ENCODE assay signal across 11 cellular contexts in genomic region chr20:6140947-6141346, GRCh38. TPM values are rescaled to one million over a fixed set of nuclear protein-coding genes. Genes with fewer than 3 reads are reported as not detected.
DNase-seq lines count a peak whose midpoint lies in the region; ATAC-seq, FAIRE-seq and TF ChIP-seq lines count a peak whose summit lies in the region.
"Had no signal": no experiment of that assay in that cellular context is flagged by ENCODE, and none has a peak within 500 bp of the region (broad histone marks: within the 10 kb centered on the region; RNA-seq: fewer than 3 reads in every experiment).

No MANE protein-coding gene starts in this region.

- H3K9me2 ChIP-seq in OCI-LY1 (ENCODE audit: low read depth, low read length) = no peaks in the 10 kb centered on the region

- no peak overlapping the region for H3K4me2 ChIP-seq in OCI-LY1 (ENCODE audit: low read length)

- H4K20me1 ChIP-seq in OCI-LY1 (ENCODE audit: insufficient read depth, low read length) = no peaks in the 10 kb centered on the region

- TF ChIP-seq CTCF in AG09309 (IDR thresholded peaks at IDR 0.05; ENCODE audit: control insufficient read depth, insufficient read depth, low read depth, low read length, missing control alignments) (peak; percentile 33), OCI-LY1 (IDR thresholded peaks at IDR 0.05; ENCODE audit: low read length) (peak; percentile 42; the same call in 1 of the 2 replicates), fibroblast of the aortic adventitia (IDR thresholded peaks at IDR 0.05; ENCODE audit: insufficient read depth, low read length) (peak; percentile 34)

- ATAC-seq in GM18519 (IDR thresholded peaks at IDR 0.05; ENCODE audit: low FRiP score, unreplicated experiment) (peak; percentile 49), HG03025 (IDR thresholded peaks at IDR 0.05; ENCODE audit: low FRiP score, unreplicated experiment) (no peak)

- TF ChIP-seq POLR2A in GM12891 (IDR thresholded peaks at IDR 0.05; ENCODE audit: low read depth, low read length) = no peak

- no peak overlapping the region for H3K9ac ChIP-seq in OCI-LY1 (ENCODE audit: low read length)

- H3K4me3 ChIP-seq in AG09309 (ENCODE audit: control insufficient read depth, low read depth, low read length) (no peak overlapping the region), OCI-LY1 (ENCODE audit: low read depth, low read length, poor library complexity, severe bottlenecking) (no peak overlapping the region), fibroblast of the aortic adventitia (ENCODE audit: low read depth, low read length) (no peak overlapping the region)

- H3K4me1 ChIP-seq in OCI-LY1 (ENCODE audit: insufficient read depth, low read length, severe bottlenecking) = no peaks in the 10 kb centered on the region

- H3K79me2 ChIP-seq in OCI-LY1 (ENCODE audit: insufficient read depth, low read length) = no peaks in the 10 kb centered on the region

- H2AFZ ChIP-seq in OCI-LY1 (ENCODE audit: low read length) = no peak overlapping the region

- FAIRE-seq in GM12891 (lab: Jason Lieb, UNC) = no peak

- no peaks in the 10 kb centered on the region for H3K36me3 ChIP-seq in OCI-LY1 (ENCODE audit: insufficient read depth, low read length)

- H3K27me3 ChIP-seq in OCI-LY1 (ENCODE audit: insufficient read depth, low read length) = no peaks in the 10 kb centered on the region

- H3F3A ChIP-seq in OCI-LY1 (ENCODE audit: insufficient read depth, low read length) = no peaks in the 10 kb centered on the region

- DNase-seq in AG09309 (ENCODE audit: low read depth) (no peak), fibroblast of the aortic adventitia (ENCODE audit: low read depth) (no peak), NCI-H1105 treated with DMSO at 0.1 percent for 48 hours (lab: John Stamatoyannopoulos, UW) (no peak), NOMO-1 (lab: John Stamatoyannopoulos, UW; ENCODE audit: unreplicated experiment in 2 of 2) (no peak), GM12891 (ENCODE audit: insufficient read length, low spot score) (no peak)
- DNase-seq: activated B cell treated with CpG ODN at 0.5 μM for 24 hours, NCI-H1694 treated with DMSO at 0.1 percent for 48 hours, posterior cingulate gyrus had no signal

- no peak overlapping the region for H3K27ac ChIP-seq in OCI-LY1 (ENCODE audit: low read depth, low read length, poor library complexity, severe bottlenecking)

- H3K9me3 ChIP-seq in OCI-LY1 (ENCODE audit: low read length) = no peaks in the 10 kb centered on the region

TF ChIP-seq in GM12891, 5 proteins besides CTCF, POLR2A, EP300 and RAD21:
- TF ChIP-seq POU2F2 (IDR thresholded peaks at IDR 0.05; ENCODE audit: low read depth, low read length) (no peak), TAF1 (IDR thresholded peaks at IDR 0.05; ENCODE audit: low read depth, low read length) (no peak), POLR2AphosphoS5 (IDR thresholded peaks at IDR 0.05; ENCODE audit: low read depth, low read length) (no peak), SPI1 (IDR thresholded peaks at IDR 0.05; ENCODE audit: low read depth, low read length) (no peak), PAX5 (IDR thresholded peaks at IDR 0.05; ENCODE audit: insufficient read depth, low read length, severe bottlenecking) (no peak)
TF ChIP-seq in GM12891: peak in this region for 0.

RNA-seq across cellular contexts. Expression of gene FERMT1, which starts 18.1 kb away (rescaled TPM):
- total RNA-seq in fibroblast of the aortic adventitia (ENCODE audit: low replicate concordance) = 2.9 and 8.8 TPM in 2 replicates
- polyA plus RNA-seq in GM12891 (2012; ENCODE audit: low read depth, missing spikeins) = 0.04 TPM
- total RNA-seq: activated B cell treated with CpG ODN at 0.5 μM for 24 hours had no signal
